ENCODE assay signal across 22 cellular contexts in genomic region chr2:199916980-199917379, GRCh38.
"Had no signal": no experiment of that assay in that cellular context is flagged by ENCODE, and none has a peak within 500 bp of the region (broad histone marks: within the 10 kb centered on the region; RNA-seq: fewer than 3 reads in every experiment).

No MANE protein-coding gene starts in this region.

- DNase-seq: colonic mucosa; effector CD8-positive, alpha-beta T cell; foreskin keratinocyte; hypothalamus; left ventricle myocardium superior; lower lobe of right lung; natural killer cell; stimulated activated CD4-positive, alpha-beta T cell treated with anti-CD3 and anti-CD28 coated beads, Interleukin-12 subunit alpha, Interleukin-12 subunit beta, amount 100 ng/mL, for 4 hours; stimulated activated CD4-positive, alpha-beta T cell treated with anti-CD3 and anti-CD28 coated beads, Interleukin-1b, Interleukin-23, amount 100 ng/mL, for 48 hours; stimulated activated CD4-positive, alpha-beta T cell treated with anti-CD3 and anti-CD28 coated beads, Interleukin-4, amount 100 ng/mL, for 1 hour; stimulated activated CD8-positive, alpha-beta memory T cell treated with anti-CD3 and anti-CD28 coated beads, Interleukin-4, amount 100 ng/mL, for 48 hours; stimulated activated naive CD4-positive, alpha-beta T cell treated with Interleukin-2 at 50 U/mL for 16 hours; stomach; thyroid gland had no signal

- H2AFZ ChIP-seq: parathyroid adenoma had no signal

- ATAC-seq: foreskin keratinocyte, gastroesophageal sphincter, left ventricle myocardium superior, lower lobe of right lung, natural killer cell, sciatic nerve had no signal

- H3K36me3 ChIP-seq: colonic mucosa, thyroid gland had no signal

- H3K9me3 Mint-ChIP-seq: dendritic cell treated with granulocyte-macrophage colony-stimulating factor and Interleukin-4, amounts not matched to agents 40 ng/mL and 50 ng/mL, for 4 days; natural killer cell had no signal

- H3K4me3 Mint-ChIP-seq: dendritic cell treated with granulocyte-macrophage colony-stimulating factor and Interleukin-4, amounts not matched to agents 40 ng/mL and 50 ng/mL, for 4 days; natural killer cell; type B pancreatic cell had no signal

- H3K27me3 ChIP-seq: colonic mucosa, esophagus muscularis mucosa, foreskin keratinocyte, gastroesophageal sphincter, stomach, thyroid gland had no signal

- H3K27ac Mint-ChIP-seq: dendritic cell treated with granulocyte-macrophage colony-stimulating factor and Interleukin-4, amounts not matched to agents 40 ng/mL and 50 ng/mL, for 4 days; progenitor cell of endocrine pancreas; type B pancreatic cell had no signal

- H3K36me3 Mint-ChIP-seq: natural killer cell had no signal

- H3K4me1 ChIP-seq: colonic mucosa had no signal

- H3K4me2 ChIP-seq: smooth muscle cell had no signal

- H3K27me3 Mint-ChIP-seq: dendritic cell treated with granulocyte-macrophage colony-stimulating factor and Interleukin-4, amounts not matched to agents 40 ng/mL and 50 ng/mL, for 4 days; progenitor cell of endocrine pancreas; type B pancreatic cell had no signal

- H3K9ac ChIP-seq: parathyroid adenoma had no signal

- H3K9me3 ChIP-seq: colonic mucosa, esophagus muscularis mucosa, gastroesophageal sphincter, lower lobe of right lung, stomach, thyroid gland had no signal

- H3K27ac ChIP-seq: colonic mucosa, esophagus muscularis mucosa, foreskin keratinocyte, gastroesophageal sphincter, lower lobe of right lung, parathyroid adenoma, stomach, thyroid gland had no signal

- H3K4me3 ChIP-seq: colonic mucosa, esophagus muscularis mucosa, gastroesophageal sphincter, lower lobe of right lung, smooth muscle cell, stomach, thyroid gland had no signal
